1 cellular context compared by ENCODE assay signal in genomic region chr16:57540387-57540786, GRCh38.
TF ChIP-seq lines count a peak whose summit lies in the region.

No MANE protein-coding gene starts in this region.

TF ChIP-seq in HepG2, 621 proteins besides CTCF, POLR2A, EP300 and RAD21:
- TF ChIP-seq, protein P1, sequence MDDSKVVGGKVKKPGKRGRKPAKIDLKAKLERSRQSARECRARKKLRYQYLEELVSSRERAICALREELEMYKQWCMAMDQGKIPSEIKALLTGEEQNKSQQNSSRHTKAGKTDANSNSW (CRISPR knock-in tag; IDR thresholded peaks at IDR 0.05; ENCODE audit: borderline replicate concordance), result no peak
- TF ChIP-seq TSC22D2 (CRISPR knock-in tag; IDR thresholded peaks at IDR 0.05; ENCODE audit: borderline replicate concordance) (no peak), ZNF557 (CRISPR knock-in tag; IDR thresholded peaks at IDR 0.05) (no peak), ZNF749 (CRISPR knock-in tag; IDR thresholded peaks at IDR 0.05; ENCODE audit: borderline replicate concordance) (no peak), HMG20B (CRISPR knock-in tag; conservative IDR thresholded peaks at IDR 0.05) (no peak), ATF1 (CRISPR knock-in tag; IDR thresholded peaks at IDR 0.05) (no peak), PITX1 (CRISPR knock-in tag; IDR thresholded peaks at IDR 0.05) (no peak), ZHX1 (CRISPR knock-in tag; IDR thresholded peaks at IDR 0.05; ENCODE audit: low read depth) (no peak), ARID3A (IDR thresholded peaks at IDR 0.05; ENCODE audit: low read depth, low read length) (no peak), DMAP1 (CRISPR knock-in tag; IDR thresholded peaks at IDR 0.05) (no peak), SNAPC2 (CRISPR knock-in tag; IDR thresholded peaks at IDR 0.05) (no peak), FOXM1 (CRISPR knock-in tag; IDR thresholded peaks at IDR 0.05) (no peak), ZNF629 (CRISPR knock-in tag; conservative IDR thresholded peaks at IDR 0.05) (no peak), POLR2AphosphoS2 (IDR thresholded peaks at IDR 0.05; ENCODE audit: low read depth, low read length) (no peak), TFE3 (CRISPR knock-in tag; IDR thresholded peaks at IDR 0.05) (no peak), ZNF773 (CRISPR knock-in tag; IDR thresholded peaks at IDR 0.05; ENCODE audit: borderline replicate concordance) (no peak)
- TF ChIP-seq, protein P2, sequence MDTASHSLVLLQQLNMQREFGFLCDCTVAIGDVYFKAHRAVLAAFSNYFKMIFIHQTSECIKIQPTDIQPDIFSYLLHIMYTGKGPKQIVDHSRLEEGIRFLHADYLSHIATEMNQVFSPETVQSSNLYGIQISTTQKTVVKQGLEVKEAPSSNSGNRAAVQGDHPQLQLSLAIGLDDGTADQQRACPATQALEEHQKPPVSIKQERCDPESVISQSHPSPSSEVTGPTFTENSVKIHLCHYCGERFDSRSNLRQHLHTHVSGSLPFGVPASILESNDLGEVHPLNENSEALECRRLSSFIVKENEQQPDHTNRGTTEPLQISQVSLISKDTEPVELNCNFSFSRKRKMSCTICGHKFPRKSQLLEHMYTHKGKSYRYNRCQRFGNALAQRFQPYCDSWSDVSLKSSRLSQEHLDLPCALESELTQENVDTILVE (CRISPR knock-in tag; IDR thresholded peaks at IDR 0.05), result no peak
- TF ChIP-seq, protein P3, sequence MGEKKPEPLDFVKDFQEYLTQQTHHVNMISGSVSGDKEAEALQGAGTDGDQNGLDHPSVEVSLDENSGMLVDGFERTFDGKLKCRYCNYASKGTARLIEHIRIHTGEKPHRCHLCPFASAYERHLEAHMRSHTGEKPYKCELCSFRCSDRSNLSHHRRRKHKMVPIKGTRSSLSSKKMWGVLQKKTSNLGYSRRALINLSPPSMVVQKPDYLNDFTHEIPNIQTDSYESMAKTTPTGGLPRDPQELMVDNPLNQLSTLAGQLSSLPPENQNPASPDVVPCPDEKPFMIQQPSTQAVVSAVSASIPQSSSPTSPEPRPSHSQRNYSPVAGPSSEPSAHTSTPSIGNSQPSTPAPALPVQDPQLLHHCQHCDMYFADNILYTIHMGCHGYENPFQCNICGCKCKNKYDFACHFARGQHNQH (CRISPR knock-in tag; IDR thresholded peaks at IDR 0.05), result no peak
